ENCODE assay signal across 19 cellular contexts in genomic region chrX:68121371-68121770, GRCh38.
"Had no signal": no experiment of that assay in that cellular context is flagged by ENCODE, and none has a peak within 500 bp of the region (broad histone marks: within the 10 kb centered on the region; RNA-seq: fewer than 3 reads in every experiment).

No MANE protein-coding gene starts in this region.

- DNase-seq: effector CD4-positive, alpha-beta T cell; endodermal cell; islet precursor cell; mesenchymal stem cell; midbrain; naive B cell; nephron progenitor cell; psoas muscle; retina; sigmoid colon; small intestine; stimulated activated CD4-positive, alpha-beta T cell treated with anti-CD3 and anti-CD28 coated beads, Interleukin-12 subunit alpha, Interleukin-12 subunit beta, amount 100 ng/mL, for 4 hours; stimulated activated CD4-positive, alpha-beta T cell treated with anti-CD3 and anti-CD28 coated beads, Interleukin-2, amount 100 ng/mL, for 48 hours; stimulated activated naive CD4-positive, alpha-beta T cell treated with Interleukin-2 at 50 U/mL for 16 hours; uterus had no signal

- H3K9me3 Mint-ChIP-seq: naive B cell, type B pancreatic cell had no signal

- H3K9me3 ChIP-seq: sigmoid colon, uterus had no signal

- H3K36me3 Mint-ChIP-seq: naive B cell, type B pancreatic cell had no signal

- H3K4me1 Mint-ChIP-seq: naive B cell, nephron progenitor cell had no signal

- H3K27me3 ChIP-seq: sigmoid colon had no signal

- H3K36me3 ChIP-seq: sigmoid colon, uterus had no signal

- H3K27me3 Mint-ChIP-seq: naive B cell, type B pancreatic cell had no signal

- H3K4me1 ChIP-seq: psoas muscle, sigmoid colon, uterus had no signal

- H3K4me3 ChIP-seq: coronary artery, lung, psoas muscle, sigmoid colon, uterus had no signal

- H3K4me3 Mint-ChIP-seq: endodermal cell, naive B cell, nephron progenitor cell, type B pancreatic cell had no signal

- H3K27ac ChIP-seq: coronary artery, psoas muscle, sigmoid colon, uterus had no signal

- H3K27ac Mint-ChIP-seq: endodermal cell, naive B cell, nephron progenitor cell, type B pancreatic cell had no signal

- ATAC-seq: left lobe of liver, psoas muscle had no signal
